ENCODE assay signal across 13 cellular contexts in genomic region chr3:39143051-39143885, GRCh38. TPM values are rescaled to one million over a fixed set of nuclear protein-coding genes. Genes with fewer than 3 reads are reported as not detected.
A peak's percentile ranks its signal among the peaks of the same experiment; 100 is the strongest.
DNase-seq lines count a peak whose midpoint lies in the region; ATAC-seq, FAIRE-seq and TF ChIP-seq lines count a peak whose summit lies in the region.
"Had no signal": no experiment of that assay in that cellular context is flagged by ENCODE, and none has a peak within 500 bp of the region (broad histone marks: within the 10 kb centered on the region; RNA-seq: fewer than 3 reads in every experiment).

No MANE protein-coding gene starts in this region.

- no peak for TF ChIP-seq POLR2A in GM18505 (IDR thresholded peaks at IDR 0.05; ENCODE audit: borderline replicate concordance, extremely low read depth, insufficient read depth, insufficient read length)
- TF ChIP-seq POLR2A in gastroesophageal sphincter (IDR thresholded peaks at IDR 0.05): no peak

- H3K4me2 ChIP-seq in mesendoderm (ENCODE audit: low read length): no peak overlapping the region

- H3K4me1 ChIP-seq in CD8-positive, alpha-beta memory T cell (ENCODE audit: insufficient read depth, low read length): peaks cover 20% of the 10 kb centered on the region
- H3K4me1 ChIP-seq in pancreas (peaks cover 47 to 62% (median 50%) of the 10 kb centered on the region in 3 donors), mesendoderm (ENCODE audit: control insufficient read depth, low read depth, low read length) (peaks cover 10% of the 10 kb centered on the region), gastroesophageal sphincter (peaks cover 9 to 95% (median 54%) of the 10 kb centered on the region in 3 donors)

- peak overlapping the region; percentile 96 for H3K27ac ChIP-seq in 22Rv1
- H3K27ac ChIP-seq in CD8-positive, alpha-beta memory T cell (ENCODE audit: low read depth, low read length): no peak overlapping the region
- peak overlapping the region; percentile 75 to 90 (median 85) for H3K27ac ChIP-seq in pancreas
- no peak overlapping the region for H3K27ac ChIP-seq in mesendoderm (ENCODE audit: low read depth, low read length)
- peak overlapping the region in 2 of 4 donors; percentile 15 to 59 for H3K27ac ChIP-seq in gastroesophageal sphincter
- H3K27ac ChIP-seq: SJSA1 had no signal

- WGBS in pancreas, 2 donors: 62 to 69% methylated on average over 14 of the region's 14 CpGs
- no CpG with 5 or more reads among the region's 14 CpGs for WGBS in mesendoderm (ENCODE audit: extremely low coverage, insufficient coverage, low lambda C conversion rate)
- 96% methylated on average over 4 of the region's 14 CpGs; no CpG with 5 or more reads in 1 of the 2 donors for WGBS in gastroesophageal sphincter (ENCODE audit: low coverage in 1 of 2), 2 donors

- peaks cover 29% of the 10 kb centered on the region for H3K36me3 ChIP-seq in CD8-positive, alpha-beta memory T cell (ENCODE audit: insufficient read depth, low read length)
- H3K36me3 ChIP-seq in pancreas (peaks cover 20 to 43% (median 28%) of the 10 kb centered on the region in 3 donors), mesendoderm (ENCODE audit: control insufficient read depth, insufficient read depth, low read length) (peaks cover 18% of the 10 kb centered on the region), gastroesophageal sphincter (peaks cover 0 to 71% of the 10 kb centered on the region in 2 donors)

- no peak overlapping the region for H2BK120ac ChIP-seq in mesendoderm (ENCODE audit: low read depth, low read length)

- no peak overlapping the region for H3K23ac ChIP-seq in mesendoderm (ENCODE audit: low read length)

- no peak overlapping the region for H3K18ac ChIP-seq in mesendoderm (ENCODE audit: low read length)

- TF ChIP-seq CTCF in 22Rv1 (IDR thresholded peaks at IDR 0.05): no peak
- TF ChIP-seq CTCF in pancreas (IDR thresholded peaks at IDR 0.05): no peak
- TF ChIP-seq CTCF in gastroesophageal sphincter (IDR thresholded peaks at IDR 0.05): no peak

- H3K79me2 ChIP-seq in mesendoderm (ENCODE audit: control insufficient read depth, insufficient read depth, low read length): peaks cover 25% of the 10 kb centered on the region

- CTCF ChIA-PET in CD8-positive, alpha-beta memory T cell (lab: Charles Lee): interaction anchor here (1.6 to 1.7 kb wide), 2 partner anchors 12 to 17 kb away, joined by 4 to 5 read pairs; no protein-coding TSS in a partner anchor

- intact Hi-C loops in dendritic cell treated with granulocyte-macrophage colony-stimulating factor and Interleukin-4, amounts not matched to agents 40 ng/mL and 50 ng/mL, for 4 days (cut with micrococcal nuclease): no loop called here
- intact Hi-C loops in pancreas (cut with DNase I): no loop called here

- H3K27ac Mint-ChIP-seq in CD8-positive, alpha-beta memory T cell: peak overlapping the region in 5 of 8 donors; percentile 19 to 99 (median 39)
- H3K27ac Mint-ChIP-seq in dendritic cell treated with granulocyte-macrophage colony-stimulating factor and Interleukin-4, amounts not matched to agents 40 ng/mL and 50 ng/mL, for 4 days: peak overlapping the region; percentile 69

- H2BK15ac ChIP-seq in mesendoderm (replicated peaks; ENCODE audit: low read depth): no peak overlapping the region

- H3K4me3 ChIP-seq in CD8-positive, alpha-beta memory T cell (ENCODE audit: low read length): no peak overlapping the region
- no peak overlapping the region for H3K4me3 ChIP-seq in pancreas
- H3K4me3 ChIP-seq in mesendoderm (ENCODE audit: low read length): no peak overlapping the region
- no peak overlapping the region for H3K4me3 ChIP-seq in gastroesophageal sphincter
- H3K4me3 ChIP-seq: heart left ventricle, SJSA1 had no signal

- H2BK5ac ChIP-seq in mesendoderm (ENCODE audit: low read length): no peak overlapping the region

- peaks cover 0 to 3% (median 0%) of the 10 kb centered on the region in 5 donors for H3K9me3 Mint-ChIP-seq in CD8-positive, alpha-beta memory T cell
- H3K9me3 Mint-ChIP-seq in dendritic cell treated with granulocyte-macrophage colony-stimulating factor and Interleukin-4, amounts not matched to agents 40 ng/mL and 50 ng/mL, for 4 days: no peaks in the 10 kb centered on the region

- DNase-seq in CD8-positive, alpha-beta memory T cell: peak in 1 of 5 donors; percentile 44
- DNase-seq in pancreas (peak in 3 of 6 donors; percentile 30 to 56 (median 52)), mesendoderm (no peak)
- DNase-seq: heart left ventricle; NK-92 treated with Interleukin-12 subunit alpha and Interleukin-12 subunit beta, amount 100 ng/mL, for 24 hours; stimulated activated CD4-positive, alpha-beta T cell treated with anti-CD3 and anti-CD28 coated beads, Interleukin-2, amount 100 ng/mL, for 24 hours had no signal

- H3K9me3 ChIP-seq in CD8-positive, alpha-beta memory T cell (ENCODE audit: low read length): no peaks in the 10 kb centered on the region
- H3K9me3 ChIP-seq in pancreas (no peaks in the 10 kb centered on the region), gastroesophageal sphincter (no peaks in the 10 kb centered on the region)
- H3K9me3 ChIP-seq: heart left ventricle, SJSA1 had no signal

- no peak overlapping the region for H3K4ac ChIP-seq in mesendoderm (ENCODE audit: low read depth, low read length)

- no peak overlapping the region for H4K5ac ChIP-seq in mesendoderm (ENCODE audit: low read length)

- peaks cover 32 to 40% (median 34%) of the 10 kb centered on the region in 3 donors for H3K4me1 Mint-ChIP-seq in CD8-positive, alpha-beta memory T cell
- peaks cover 91% of the 10 kb centered on the region for H3K4me1 Mint-ChIP-seq in dendritic cell treated with granulocyte-macrophage colony-stimulating factor and Interleukin-4, amounts not matched to agents 40 ng/mL and 50 ng/mL, for 4 days (ENCODE audit: low read depth)

- H3K36me3 Mint-ChIP-seq in CD8-positive, alpha-beta memory T cell: peaks cover 9 to 78% (median 13%) of the 10 kb centered on the region in 3 donors
- peaks cover 61% of the 10 kb centered on the region for H3K36me3 Mint-ChIP-seq in dendritic cell treated with granulocyte-macrophage colony-stimulating factor and Interleukin-4, amounts not matched to agents 40 ng/mL and 50 ng/mL, for 4 days (ENCODE audit: low read depth)

- no peaks in the 10 kb centered on the region for H3K27me3 ChIP-seq in CD8-positive, alpha-beta memory T cell (ENCODE audit: insufficient read depth, low read length, poor library complexity, severe bottlenecking)
- H3K27me3 ChIP-seq in pancreas (no peaks in the 10 kb centered on the region), mesendoderm (ENCODE audit: insufficient read depth, low read length, poor library complexity) (no peaks in the 10 kb centered on the region), gastroesophageal sphincter (no peaks in the 10 kb centered on the region)
- H3K27me3 ChIP-seq: heart left ventricle, SJSA1 had no signal

- FAIRE-seq in pancreas (lab: Jason Lieb, UNC): no peak

- H3K79me1 ChIP-seq in mesendoderm (ENCODE audit: low read length): peaks cover 27% of the 10 kb centered on the region

- no peak overlapping the region for H3K56ac ChIP-seq in mesendoderm (ENCODE audit: low read length)

- H3K27me3 Mint-ChIP-seq in CD8-positive, alpha-beta memory T cell: peaks cover 0 to 9% of the 10 kb centered on the region in 2 donors
- H3K27me3 Mint-ChIP-seq in dendritic cell treated with granulocyte-macrophage colony-stimulating factor and Interleukin-4, amounts not matched to agents 40 ng/mL and 50 ng/mL, for 4 days: no peaks in the 10 kb centered on the region

- no peak overlapping the region for H4K8ac ChIP-seq in mesendoderm (ENCODE audit: low read depth, low read length)

- no peak overlapping the region for H3K9ac ChIP-seq in mesendoderm (ENCODE audit: low read length)

- ATAC-seq in pancreas (no peak), GM18505 (IDR thresholded peaks at IDR 0.05; ENCODE audit: unreplicated experiment) (no peak), gastroesophageal sphincter (no peak)
- ATAC-seq in activated CD4-positive, CD25-positive, alpha-beta regulatory T cell treated with anti-CD3 and anti-CD28 coated beads, Interleukin-2, amount 50 U/mL, for 24 hours: no peak
- ATAC-seq: heart left ventricle had no signal

- H2AK5ac ChIP-seq in mesendoderm (ENCODE audit: low read length): no peak overlapping the region

- peak overlapping the region in 2 of 7 donors; percentile 15 to 21 for H3K4me3 Mint-ChIP-seq in CD8-positive, alpha-beta memory T cell
- H3K4me3 Mint-ChIP-seq in dendritic cell treated with granulocyte-macrophage colony-stimulating factor and Interleukin-4, amounts not matched to agents 40 ng/mL and 50 ng/mL, for 4 days: peak overlapping the region; percentile 20

- TF ChIP-seq EP300 in gastroesophageal sphincter (IDR thresholded peaks at IDR 0.05): no peak

- POLR2A ChIA-PET in CD8-positive, alpha-beta memory T cell (lab: Charles Lee): no interaction called here

RNA-seq across cellular contexts. Expression of gene CSRNP1, which starts 10.1 kb away (rescaled TPM):
- 10 to 100 TPM; 31.7 to 33.8 TPM for total RNA-seq in CD8-positive, alpha-beta memory T cell
- polyA plus RNA-seq in CD8-positive, alpha-beta memory T cell: 30.7 TPM
- 10 to 100 TPM in 5 of 6 donors, 1 to 10 TPM in 1; 9.0 to 29.2 (median 13.4) TPM for total RNA-seq in pancreas
- 10 to 100 TPM; 20.3 to 31.4 TPM for polyA plus RNA-seq in pancreas
- 13.7 TPM for polyA plus RNA-seq in mesendoderm (2013, experiment 1 of 2)
- 13.9 TPM for polyA plus RNA-seq in mesendoderm (2013, experiment 2 of 2)
- total RNA-seq in gastroesophageal sphincter: 10 to 100 TPM; 30.4 to 59.0 (median 40.8) TPM

RNA-seq across cellular contexts. Expression of gene TTC21A, which starts 35.8 kb away (rescaled TPM):
- 1 to 10 TPM in 1 of 2 experiments, under 1 TPM in 1; 0.80 to 1.1 TPM for total RNA-seq in CD8-positive, alpha-beta memory T cell
- polyA plus RNA-seq in CD8-positive, alpha-beta memory T cell: 0.67 TPM
- total RNA-seq in pancreas: 1 to 10 TPM; 3.1 to 9.6 (median 5.5) TPM
- 10 to 100 TPM; 21.7 to 31.3 TPM for polyA plus RNA-seq in pancreas
- polyA plus RNA-seq in mesendoderm (2013, experiment 1 of 2): 0.44 TPM
- 0.39 TPM for polyA plus RNA-seq in mesendoderm (2013, experiment 2 of 2)
- 1 to 10 TPM in 3 of 4 donors, under 1 TPM in 1; 0.54 to 8.5 (median 5.0) TPM for total RNA-seq in gastroesophageal sphincter

RNA-seq across cellular contexts. Expression of gene GORASP1, which starts 35.8 kb away (rescaled TPM):
- total RNA-seq in CD8-positive, alpha-beta memory T cell: 10 to 100 TPM; 21.6 to 22.8 TPM
- polyA plus RNA-seq in CD8-positive, alpha-beta memory T cell: 16.9 TPM
- total RNA-seq in pancreas: 10 to 100 TPM; 25.9 to 48.6 (median 31.6) TPM
- polyA plus RNA-seq in pancreas: 10 to 100 TPM; 56.2 to 79.6 TPM
- 12.0 TPM for polyA plus RNA-seq in mesendoderm (2013, experiment 1 of 2)
- 12.0 TPM for polyA plus RNA-seq in mesendoderm (2013, experiment 2 of 2)
- total RNA-seq in gastroesophageal sphincter: 10 to 100 TPM; 48.5 to 82.5 (median 76.8) TPM

RNA-seq across cellular contexts. Expression of gene XIRP1, which starts 49.1 kb away (rescaled TPM):
- total RNA-seq in CD8-positive, alpha-beta memory T cell: 1 to 10 TPM; 4.1 to 5.3 TPM
- not detected for polyA plus RNA-seq in CD8-positive, alpha-beta memory T cell
- under 1 TPM in 2 of 6 donors, not detected in 4; 0.09 to 0.43 TPM for total RNA-seq in pancreas
- under 1 TPM; 0.08 to 0.14 TPM for polyA plus RNA-seq in pancreas
- polyA plus RNA-seq in mesendoderm (2013, experiment 1 of 2): 0.01 TPM
- 0.03 TPM for polyA plus RNA-seq in mesendoderm (2013, experiment 2 of 2)
- under 1 TPM in 1 of 4 donors, not detected in 3; 0.40 TPM for total RNA-seq in gastroesophageal sphincter
- total RNA-seq: H4 had no signal

Comparison
In these comparisons a context has a peak if more than half of its experiments do, and no peak if none do; other contexts are left out.
1. H3K27ac ChIP-seq: peak in 22Rv1 (single experiment) and pancreas (4 of 4); none in CD8-positive, alpha-beta memory T cell (single experiment) and mesendoderm (single experiment).